ENCODE assay signal across 1 cellular context in genomic region chr1:38129473-38129872, GRCh38.
TF ChIP-seq lines count a peak whose summit lies in the region.

No MANE protein-coding gene starts in this region.

TF ChIP-seq in GM23338, 12 proteins besides CTCF, POLR2A, EP300 and RAD21 (continued from another document):
- TF ChIP-seq ZNF462 (CRISPR knock-in tag; IDR thresholded peaks at IDR 0.05) (no peak), REST (IDR thresholded peaks at IDR 0.05; ENCODE audit: unreplicated experiment) (no peak), EZH2 (IDR thresholded peaks at IDR 0.05; ENCODE audit: low read depth, unreplicated experiment) (no peak), POLR2AphosphoS5 (IDR thresholded peaks at IDR 0.05; ENCODE audit: low read depth) (no peak), JUNB (IDR thresholded peaks at IDR 0.05; ENCODE audit: unreplicated experiment) (no peak), CREB1 (CRISPR knock-in tag; IDR thresholded peaks at IDR 0.05; ENCODE audit: low read depth) (no peak), NANOG (IDR thresholded peaks at IDR 0.05; ENCODE audit: borderline replicate concordance) (no peak), STAT1 (IDR thresholded peaks at IDR 0.05; ENCODE audit: unreplicated experiment) (no peak), EZH2phosphoT487 (IDR thresholded peaks at IDR 0.05; ENCODE audit: unreplicated experiment) (no peak), ZNF114 (CRISPR knock-in tag; IDR thresholded peaks at IDR 0.05) (no peak)
- TF ChIP-seq, protein P1, sequence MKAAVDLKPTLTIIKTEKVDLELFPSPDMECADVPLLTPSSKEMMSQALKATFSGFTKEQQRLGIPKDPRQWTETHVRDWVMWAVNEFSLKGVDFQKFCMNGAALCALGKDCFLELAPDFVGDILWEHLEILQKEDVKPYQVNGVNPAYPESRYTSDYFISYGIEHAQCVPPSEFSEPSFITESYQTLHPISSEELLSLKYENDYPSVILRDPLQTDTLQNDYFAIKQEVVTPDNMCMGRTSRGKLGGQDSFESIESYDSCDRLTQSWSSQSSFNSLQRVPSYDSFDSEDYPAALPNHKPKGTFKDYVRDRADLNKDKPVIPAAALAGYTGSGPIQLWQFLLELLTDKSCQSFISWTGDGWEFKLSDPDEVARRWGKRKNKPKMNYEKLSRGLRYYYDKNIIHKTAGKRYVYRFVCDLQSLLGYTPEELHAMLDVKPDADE (IDR thresholded peaks at IDR 0.05): no peak
TF ChIP-seq in GM23338: peak in this region for 0.
